ENCODE assay signal across 11 cellular contexts in the genomic region with DNA sequence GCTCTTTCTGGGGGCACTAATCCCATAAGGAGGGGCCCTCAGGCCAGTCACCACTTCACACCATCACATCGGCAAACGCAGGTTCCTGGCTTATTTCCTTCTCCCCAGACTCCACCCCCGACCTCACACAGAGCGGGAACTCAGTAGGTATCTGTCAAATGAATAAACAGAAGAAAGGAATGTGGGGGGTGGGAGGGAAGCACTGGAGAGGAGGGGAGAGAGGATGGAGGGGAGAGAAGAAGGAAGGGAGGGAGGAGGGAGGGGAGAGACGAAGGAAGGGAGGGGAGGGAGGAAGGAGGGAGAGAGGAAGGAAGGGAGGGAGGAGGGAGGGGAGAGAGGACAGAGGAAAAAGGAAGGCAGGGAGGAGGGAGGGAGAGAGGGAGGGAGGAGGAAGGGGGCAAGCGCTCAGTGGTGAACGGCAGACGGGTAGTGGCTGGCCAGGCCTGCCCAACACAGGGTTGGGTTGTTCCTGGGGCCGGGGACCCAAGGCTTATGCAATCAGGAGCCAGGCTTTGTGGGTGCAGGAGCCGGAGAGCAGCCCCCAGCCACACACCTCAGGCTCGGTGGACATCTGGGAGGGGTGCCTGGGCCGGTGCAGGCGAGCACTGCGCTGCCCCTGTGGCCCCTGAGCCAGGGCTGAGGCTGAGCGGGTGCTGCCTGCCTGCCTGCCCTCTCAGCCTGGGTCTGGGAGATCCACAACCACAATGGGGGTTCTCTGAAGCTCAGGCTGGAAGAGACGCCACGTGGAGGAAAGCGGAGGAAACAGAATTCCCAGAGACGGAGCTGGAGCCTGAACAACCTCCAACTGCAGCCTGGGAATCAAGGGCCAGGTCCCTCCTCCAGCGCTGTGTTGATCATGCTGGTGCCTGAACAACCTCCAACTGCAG. TPM values are rescaled to one million over a fixed set of nuclear protein-coding genes. Genes with fewer than 3 reads are reported as not detected.
DNase-seq lines count a peak whose midpoint lies in the region; ATAC-seq and TF ChIP-seq lines count a peak whose summit lies in the region.
"Had no signal": no experiment of that assay in that cellular context is flagged by ENCODE, and none has a peak within 500 bp of the region (broad histone marks: within the 10 kb centered on the region; RNA-seq: fewer than 3 reads in every experiment).

No MANE protein-coding gene starts in this region.

- peaks cover 36% of the 10 kb centered on the region for H3K4me1 Mint-ChIP-seq in stimulated activated naive CD8-positive, alpha-beta T cell treated with anti-CD3 and anti-CD28 coated beads, Interleukin-15, Interleukin-2, amounts not matched to agents 100 ng/mL and 50 ng/mL, for 24 hours (ENCODE audit: low read depth)

- no peak for TF ChIP-seq CTCF in breast epithelium (IDR thresholded peaks at IDR 0.05)
- TF ChIP-seq CTCF in Panc1 (IDR thresholded peaks at IDR 0.05), result no peak

- ATAC-seq in Panc1 (peak; percentile 48; the same call in 1 of the 2 replicates), GM19463 (IDR thresholded peaks at IDR 0.05; ENCODE audit: unreplicated experiment) (no peak)

- in situ Hi-C loops in T47D (cut with HindIII; ENCODE audit: low pct_unique_long_range_greater_than_20kb, low sequenced_read_pairs), result no loop called here
- in situ Hi-C loops in Panc1 (cut with HindIII; ENCODE audit: low pct_unique_long_range_greater_than_20kb, low sequenced_read_pairs), result no loop called here

- no peak overlapping the region for H3K27ac ChIP-seq in breast epithelium
- H3K27ac ChIP-seq in Panc1 (ENCODE audit: low read length), result no peak overlapping the region

- H3K9me3 ChIP-seq in breast epithelium, result no peaks in the 10 kb centered on the region
- no peaks in the 10 kb centered on the region for H3K9me3 ChIP-seq in Panc1 (ENCODE audit: control insufficient read depth, insufficient read depth, low read depth, low read length)

- peak overlapping the region; percentile 21 for H3K4me3 Mint-ChIP-seq in stimulated activated naive CD8-positive, alpha-beta T cell treated with anti-CD3 and anti-CD28 coated beads, Interleukin-15, Interleukin-2, amounts not matched to agents 100 ng/mL and 50 ng/mL, for 24 hours
- H3K4me3 Mint-ChIP-seq: memory B cell had no signal

- no peaks in the 10 kb centered on the region for H3K9me3 Mint-ChIP-seq in stimulated activated naive CD8-positive, alpha-beta T cell treated with anti-CD3 and anti-CD28 coated beads, Interleukin-15, Interleukin-2, amounts not matched to agents 100 ng/mL and 50 ng/mL, for 24 hours
- H3K9me3 Mint-ChIP-seq: memory B cell had no signal

- DNase-seq in T47D (ENCODE audit: low read depth in 1 of 2, low spot score in 1 of 2) (peak; percentile 54 to 66), breast epithelium (ENCODE audit: low spot score in 2 of 2) (no peak), Panc1 (ENCODE audit: low read depth, low spot score) (no peak), iPS DF 19.7 (ENCODE audit: low read depth, low spot score) (peak; percentile 77), putamen (ENCODE audit: low spot score) (no peak), GM03348 (ENCODE audit: low spot score) (no peak)
- DNase-seq: NCI-H146, trophoblast cell had no signal

- no peaks in the 10 kb centered on the region for H3K36me3 Mint-ChIP-seq in stimulated activated naive CD8-positive, alpha-beta T cell treated with anti-CD3 and anti-CD28 coated beads, Interleukin-15, Interleukin-2, amounts not matched to agents 100 ng/mL and 50 ng/mL, for 24 hours (ENCODE audit: low read depth)

- BruUV-seq in Panc1 (replicated peaks; lab: Mats Ljungman, UMichigan), result no TSS peak

- peaks cover 0 to 3% of the 10 kb centered on the region in 2 donors for H3K4me1 ChIP-seq in breast epithelium
- H3K4me1 ChIP-seq in Panc1 (ENCODE audit: control insufficient read depth, insufficient read depth, low read length), result peaks cover 3% of the 10 kb centered on the region; the same call in 1 of the 2 replicates

- TF ChIP-seq POLR2A in breast epithelium (IDR thresholded peaks at IDR 0.05), result no peak

- no peak overlapping the region for H3K4me3 ChIP-seq in breast epithelium
- no peak overlapping the region for H3K4me3 ChIP-seq in Panc1 (ENCODE audit: low read depth in 2 of 2, low read length in 2 of 2)

- CTCF ChIA-PET in Panc1 (lab: Charles Lee), result no interaction called here

- H3K27me3 ChIP-seq in breast epithelium, result peaks cover 0 to 12% of the 10 kb centered on the region in 2 donors
- 0 out of 2 replicates have a peak, but pooled peaks cover 2% of the 10 kb centered on the region for H3K27me3 ChIP-seq in Panc1 (ENCODE audit: control insufficient read depth, insufficient read depth, low read length)

- POLR2A ChIA-PET in Panc1 (lab: Charles Lee), result no interaction called here

- intact Hi-C loops in breast epithelium (cut with DNase I; ENCODE audit: low total_unique reads), result no loop called here
- intact Hi-C loops in Panc1 (cut with micrococcal nuclease; ENCODE audit: unreplicated experiment), result no loop called here

- H3K27ac Mint-ChIP-seq in stimulated activated naive CD8-positive, alpha-beta T cell treated with anti-CD3 and anti-CD28 coated beads, Interleukin-15, Interleukin-2, amounts not matched to agents 100 ng/mL and 50 ng/mL, for 24 hours, result no peak overlapping the region
- H3K27ac Mint-ChIP-seq: memory B cell had no signal

- H3K36me3 ChIP-seq in breast epithelium, result no peaks in the 10 kb centered on the region
- H3K36me3 ChIP-seq in Panc1 (ENCODE audit: control insufficient read depth, insufficient read depth, low read length), result no peaks in the 10 kb centered on the region

- H3K27me3 Mint-ChIP-seq in stimulated activated naive CD8-positive, alpha-beta T cell treated with anti-CD3 and anti-CD28 coated beads, Interleukin-15, Interleukin-2, amounts not matched to agents 100 ng/mL and 50 ng/mL, for 24 hours, result no peaks in the 10 kb centered on the region
- H3K27me3 Mint-ChIP-seq: memory B cell had no signal

RNA-seq across cellular contexts. Expression of gene FBRSL1, which starts 52.5 kb away (rescaled TPM):
- total RNA-seq in breast epithelium (1 to 10 TPM; 3.5 to 9.8 (median 7.2) TPM), Panc1 (2021; ENCODE audit: unreplicated experiment) (104 TPM)
- polyA plus RNA-seq in Panc1 (2012; ENCODE audit: insufficient read length), result 132 TPM

Comparison
In these comparisons a context has a peak if more than half of its experiments do, and no peak if none do; other contexts are left out.
1. DNase-seq: peak in T47D (2 of 2) and iPS DF 19.7 (single experiment); none in breast epithelium (0 of 2), Panc1 (single experiment), putamen (single experiment) and GM03348 (single experiment).